In the genomic region with DNA sequence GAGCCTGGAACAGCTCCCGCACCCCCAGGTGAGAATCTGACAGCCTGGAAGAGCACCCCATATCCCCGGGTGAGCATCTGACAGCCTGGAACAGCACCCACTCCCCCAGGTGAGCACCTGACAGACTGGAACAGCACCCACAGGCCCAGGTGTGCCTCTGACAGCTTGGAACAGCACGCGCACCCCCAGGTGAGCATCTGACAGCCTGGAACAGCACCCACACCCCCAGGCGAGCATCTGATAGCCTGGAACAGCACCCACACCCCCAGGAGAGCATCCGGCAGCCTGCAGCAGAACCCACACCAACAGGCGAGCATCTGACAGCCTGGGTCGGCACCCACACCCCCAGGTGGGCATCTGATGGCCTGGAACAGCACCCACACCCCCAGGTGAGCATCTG, we compare ENCODE assay signal across 12 cellular contexts. TPM values are rescaled to one million over a fixed set of nuclear protein-coding genes. Genes with fewer than 3 reads are reported as not detected.
DNase-seq lines count a peak whose midpoint lies in the region; ATAC-seq and TF ChIP-seq lines count a peak whose summit lies in the region.
"Not testable (repeated sequence)": the region's sequence is repeated elsewhere in the genome, so short reads cannot be mapped to it uniquely, and the experiment has no call there.
"Had no signal": no experiment of that assay in that cellular context is flagged by ENCODE, and none has a peak within 500 bp of the region (broad histone marks: within the 10 kb centered on the region; RNA-seq: fewer than 3 reads in every experiment).

No MANE protein-coding gene starts in this region.

- not testable (repeated sequence) for H3K27ac ChIP-seq in ascending aorta; lung (ENCODE audit: low read depth in 1 of 2, low read length in 1 of 2); psoas muscle; upper lobe of left lung

- H3K9me3 ChIP-seq in ascending aorta; lung (ENCODE audit: control insufficient read depth in 2 of 2, insufficient read depth in 1 of 2, low read length in 1 of 2); psoas muscle; upper lobe of left lung: not testable (repeated sequence)

- DNase-seq in activated CD4-positive, CD25-positive, alpha-beta regulatory T cell treated with anti-CD3 and anti-CD28 coated beads, Interleukin-2, amount 50 U/mL, for 72 hours: peak; percentile 37
- DNase-seq in activated CD8-positive, alpha-beta memory T cell treated with anti-CD3 and anti-CD28 coated beads, Interleukin-2, amount 50 U/mL, for 48 hours: peak; percentile 52
- DNase-seq in ascending aorta (ENCODE audit: low spot score in 2 of 2): peak; percentile 51 to 55
- peak; percentile 47 for DNase-seq in left cardiac atrium
- DNase-seq in lung (ENCODE audit: low spot score): peak; percentile 22
- peak; percentile 40 to 72 for DNase-seq in psoas muscle
- peak; percentile 64 to 89 for DNase-seq in upper lobe of left lung

- H3K27me3 ChIP-seq in ascending aorta; lung (ENCODE audit: control insufficient read depth, insufficient read depth); psoas muscle (ENCODE audit: insufficient read depth in 3 of 3, low read length in 2 of 3); upper lobe of left lung: not testable (repeated sequence)

- TF ChIP-seq EP300 in upper lobe of left lung (IDR thresholded peaks at IDR 0.05): not testable (repeated sequence)

- intact Hi-C loops in ascending aorta (cut with DNase I); left cardiac atrium (cut with DNase I); psoas muscle (cut with DNase I): not testable (repeated sequence)

- H3K4me3 ChIP-seq in ascending aorta, lung, psoas muscle, upper lobe of left lung: not testable (repeated sequence)

- WGBS in lung, 2 donors: 60 to 66% methylated on average over 4 of the region's 8 CpGs
- WGBS in psoas muscle, 3 donors: 56 to 66% (median 64%) methylated on average over 4 to 5 of the region's 8 CpGs
- 56 to 66% methylated on average over 5 to 6 of the region's 8 CpGs for WGBS in upper lobe of left lung, 2 donors

- not testable (repeated sequence) for H3K36me3 ChIP-seq in ascending aorta; lung (ENCODE audit: control insufficient read depth in 2 of 2, insufficient read depth in 2 of 2, low read length in 2 of 2); psoas muscle (ENCODE audit: insufficient read depth in 1 of 2, low read depth in 1 of 2); upper lobe of left lung

- not testable (repeated sequence) for ATAC-seq in left cardiac atrium; lung (ENCODE audit: insufficient read depth, low FRiP score); psoas muscle; upper lobe of left lung (ENCODE audit: low FRiP score in 2 of 2)

- TF ChIP-seq CTCF in ascending aorta (IDR thresholded peaks at IDR 0.05); lung (IDR thresholded peaks at IDR 0.05; ENCODE audit: control extremely low read depth, extremely low read depth); psoas muscle (IDR thresholded peaks at IDR 0.05); upper lobe of left lung (IDR thresholded peaks at IDR 0.05): not testable (repeated sequence)

- TF ChIP-seq POLR2A in upper lobe of left lung (IDR thresholded peaks at IDR 0.05): not testable (repeated sequence)

- H3K4me1 ChIP-seq in ascending aorta; lung (ENCODE audit: control insufficient read depth in 2 of 2, insufficient read depth in 2 of 2, low read length in 2 of 2); psoas muscle; upper lobe of left lung: not testable (repeated sequence)

RNA-seq across cellular contexts. Expression of gene MMEL1, which starts 27.0 kb away (rescaled TPM):
- not detected for total RNA-seq in ascending aorta
- under 1 TPM; 0.47 to 0.68 TPM for total RNA-seq in left cardiac atrium
- 1 to 10 TPM; 4.0 to 5.9 TPM for total RNA-seq in lung
- polyA plus RNA-seq in lung: 1 to 10 TPM; 6.2 to 8.4 TPM
- total RNA-seq in psoas muscle: under 1 TPM in 2 of 4 donors, not detected in 2; 0.58 to 0.89 TPM
- under 1 TPM; 0.08 to 0.21 (median 0.16) TPM for polyA plus RNA-seq in psoas muscle
- total RNA-seq in upper lobe of left lung: 1 to 10 TPM in 4 of 6 donors, not detected in 2; 2.9 to 5.5 (median 5.1) TPM
- total RNA-seq: A673, Daoy, H4, MCF 10A, OCI-LY7 had no signal

Comparison
In these comparisons a context has a peak if more than half of its experiments do, and no peak if none do; other contexts are left out.
1. DNase-seq: peak in every context shown above with its lines; median percentile 76 in upper lobe of left lung; 56 in psoas muscle; 53 in ascending aorta; 52 in activated CD8-positive, alpha-beta memory T cell treated with anti-CD3 and anti-CD28 coated beads, Interleukin-2, amount 50 U/mL, for 48 hours; 47 in left cardiac atrium; 37 in activated CD4-positive, CD25-positive, alpha-beta regulatory T cell treated with anti-CD3 and anti-CD28 coated beads, Interleukin-2, amount 50 U/mL, for 72 hours; 22 in lung.